Comparison of ENCODE assay signal across 14 cellular contexts in genomic region chr2:170821631-170822291, GRCh38. TPM values are rescaled to one million over a fixed set of nuclear protein-coding genes. Genes with fewer than 3 reads are reported as not detected.
DNase-seq lines count a peak whose midpoint lies in the region; ATAC-seq, FAIRE-seq and TF ChIP-seq lines count a peak whose summit lies in the region.
"Had no signal": no experiment of that assay in that cellular context is flagged by ENCODE, and none has a peak within 500 bp of the region (broad histone marks: within the 10 kb centered on the region; RNA-seq: fewer than 3 reads in every experiment).

No MANE protein-coding gene starts in this region.

- H3K4me1 ChIP-seq in iPS DF 6.9 (ENCODE audit: control insufficient read depth, insufficient read depth, low read length) = peaks cover 7% of the 10 kb centered on the region
- peaks cover 34% of the 10 kb centered on the region for H3K4me1 ChIP-seq in skeletal muscle satellite cell (ENCODE audit: control insufficient read depth, insufficient read depth, low read length)
- H3K4me1 ChIP-seq in kidney (ENCODE audit: control insufficient read depth in 1 of 2, insufficient read depth in 1 of 2, low read depth in 1 of 2, low read length in 2 of 2) = peaks cover 6 to 26% of the 10 kb centered on the region in 2 donors

- peaks cover 88% of the 10 kb centered on the region for H3K27me3 Mint-ChIP-seq in activated CD4-positive, alpha-beta T cell treated with anti-CD3 and anti-CD28 coated beads, Interleukin-2, amount 10 ng/mL, durations not matched to agents 7 days and 5 days
- peaks cover 72% of the 10 kb centered on the region for H3K27me3 Mint-ChIP-seq in activated CD4-positive, alpha-beta memory T cell treated with anti-CD3 and anti-CD28 coated beads for 36 hours

- no peak for DNase-seq in activated CD4-positive, alpha-beta T cell treated with anti-CD3 and anti-CD28 coated beads, Interleukin-2, amount 10 ng/mL, durations not matched to agents 7 days and 5 days
- no peak for DNase-seq in activated CD4-positive, alpha-beta T cell treated with anti-CD3 and anti-CD28 coated beads, Interleukin-2, amount 50 U/mL, for 1 hour
- no peak for DNase-seq in activated CD4-positive, alpha-beta memory T cell treated with anti-CD3 and anti-CD28 coated beads for 36 hours
- DNase-seq in iPS DF 6.9 (ENCODE audit: low read depth, low spot score) (no peak), kidney (no peak), superior temporal gyrus (ENCODE audit: extremely low spot score) (no peak)
- DNase-seq: activated CD4-positive, alpha-beta T cell treated with anti-CD3 and anti-CD28 coated beads, Interleukin-2, amount 50 U/mL, for 4 hours; body of pancreas; SHP77 treated with DMSO at 0.1 percent for 48 hours had no signal

- H3K4me3 ChIP-seq in iPS DF 6.9 (ENCODE audit: low read length) (peak overlapping the region; percentile 16; the same call in 1 of the 2 replicates), skeletal muscle satellite cell (ENCODE audit: low read length) (no peak overlapping the region), kidney (ENCODE audit: low read length in 2 of 2) (no peak overlapping the region)
- H3K4me3 ChIP-seq: body of pancreas, GM23248 had no signal

- H3K27ac ChIP-seq in iPS DF 6.9 (ENCODE audit: low read length) (no peak overlapping the region), kidney (ENCODE audit: low read depth in 2 of 2, low read length in 2 of 2) (no peak overlapping the region)
- H3K27ac ChIP-seq: body of pancreas, GM23248 had no signal

- H3K27me3 ChIP-seq in iPS DF 6.9 (ENCODE audit: control insufficient read depth, insufficient read depth, low read length) = peaks cover 84% of the 10 kb centered on the region
- peaks cover 90% of the 10 kb centered on the region for H3K27me3 ChIP-seq in skeletal muscle satellite cell (ENCODE audit: control insufficient read depth, insufficient read depth, low read length)

- H3K36me3 Mint-ChIP-seq in activated CD4-positive, alpha-beta T cell treated with anti-CD3 and anti-CD28 coated beads, Interleukin-2, amount 10 ng/mL, durations not matched to agents 7 days and 5 days (ENCODE audit: low read depth) = peaks cover 2% of the 10 kb centered on the region
- no peaks in the 10 kb centered on the region for H3K36me3 Mint-ChIP-seq in activated CD4-positive, alpha-beta memory T cell treated with anti-CD3 and anti-CD28 coated beads for 36 hours

- no peaks in the 10 kb centered on the region for H3K36me3 ChIP-seq in iPS DF 6.9 (ENCODE audit: control insufficient read depth, insufficient read depth, low read length)
- H3K36me3 ChIP-seq in skeletal muscle satellite cell (ENCODE audit: insufficient read depth, low read length) = no peaks in the 10 kb centered on the region
- no peaks in the 10 kb centered on the region for H3K36me3 ChIP-seq in kidney (ENCODE audit: control insufficient read depth in 1 of 2, insufficient read depth in 2 of 2, low read length in 2 of 2)

- FAIRE-seq in kidney (lab: Jason Lieb, UNC) = no peak

- intact Hi-C loops in activated CD4-positive, alpha-beta memory T cell treated with anti-CD3 and anti-CD28 coated beads for 36 hours (cut with micrococcal nuclease) = loop anchor here (5.0 kb wide), 1 partner anchor 1266 kb away; the partner anchor contains the start of gene DLX1
- intact Hi-C loops in kidney (cut with DNase I) = no loop called here

- H3K27ac Mint-ChIP-seq in activated CD4-positive, alpha-beta T cell treated with anti-CD3 and anti-CD28 coated beads, Interleukin-2, amount 10 ng/mL, durations not matched to agents 7 days and 5 days = peak overlapping the region; percentile 46
- no peak overlapping the region for H3K27ac Mint-ChIP-seq in activated CD4-positive, alpha-beta memory T cell treated with anti-CD3 and anti-CD28 coated beads for 36 hours

- WGBS in iPS DF 6.9 (ENCODE audit: insufficient coverage, insufficient read length) = no CpG with 5 or more reads among the region's 39 CpGs

- POLR2A ChIA-PET in activated CD4-positive, alpha-beta T cell treated with anti-CD3 and anti-CD28 coated beads, Interleukin-2, amount 10 ng/mL, durations not matched to agents 7 days and 5 days (lab: Charles Lee) = no interaction called here
- POLR2A ChIA-PET in activated CD4-positive, alpha-beta memory T cell treated with anti-CD3 and anti-CD28 coated beads for 36 hours (lab: Charles Lee) = no interaction called here

- CTCF ChIA-PET in activated CD4-positive, alpha-beta T cell treated with anti-CD3 and anti-CD28 coated beads, Interleukin-2, amount 10 ng/mL, durations not matched to agents 7 days and 5 days (lab: Charles Lee) = interaction anchor here (0.6 to 1.5 kb wide), 4 partner anchors 8 to 1051 kb away, joined by 3 to 5 read pairs (median 4); no protein-coding TSS in a partner anchor
- CTCF ChIA-PET in activated CD4-positive, alpha-beta memory T cell treated with anti-CD3 and anti-CD28 coated beads for 36 hours (lab: Charles Lee) = interaction anchor here (0.6 to 3.2 kb wide), 7 partner anchors 9 to 638 kb away, joined by 3 to 14 read pairs (median 4); partner anchors contain the start of genes GORASP2 and SP5

- H3K4me1 Mint-ChIP-seq in activated CD4-positive, alpha-beta T cell treated with anti-CD3 and anti-CD28 coated beads, Interleukin-2, amount 10 ng/mL, durations not matched to agents 7 days and 5 days = peaks cover 46% of the 10 kb centered on the region
- peaks cover 42% of the 10 kb centered on the region for H3K4me1 Mint-ChIP-seq in activated CD4-positive, alpha-beta memory T cell treated with anti-CD3 and anti-CD28 coated beads for 36 hours (ENCODE audit: low read depth)

- peak overlapping the region; percentile 79 for H3K4me2 ChIP-seq in skeletal muscle satellite cell (ENCODE audit: low read length)

- TF ChIP-seq CTCF in kidney (IDR thresholded peaks at IDR 0.05; ENCODE audit: borderline replicate concordance, extremely low read depth, insufficient read depth) = no peak

- H3K9ac ChIP-seq in skeletal muscle satellite cell (ENCODE audit: low read depth, low read length) (no peak overlapping the region), kidney (ENCODE audit: low read length in 2 of 2) (no peak overlapping the region)
- H3K9ac ChIP-seq: GM23248 had no signal

- no peaks in the 10 kb centered on the region for H3K9me3 Mint-ChIP-seq in activated CD4-positive, alpha-beta T cell treated with anti-CD3 and anti-CD28 coated beads, Interleukin-2, amount 10 ng/mL, durations not matched to agents 7 days and 5 days
- no peaks in the 10 kb centered on the region for H3K9me3 Mint-ChIP-seq in activated CD4-positive, alpha-beta memory T cell treated with anti-CD3 and anti-CD28 coated beads for 36 hours

- H3K4me3 Mint-ChIP-seq in activated CD4-positive, alpha-beta T cell treated with anti-CD3 and anti-CD28 coated beads, Interleukin-2, amount 10 ng/mL, durations not matched to agents 7 days and 5 days = peak overlapping the region; percentile 60
- peak overlapping the region; percentile 49 for H3K4me3 Mint-ChIP-seq in activated CD4-positive, alpha-beta memory T cell treated with anti-CD3 and anti-CD28 coated beads for 36 hours

- H3K9me3 ChIP-seq in iPS DF 6.9 (ENCODE audit: control insufficient read depth, insufficient read depth, low read length) (no peaks in the 10 kb centered on the region), skeletal muscle satellite cell (replicated peaks; ENCODE audit: low read length) (no peaks in the 10 kb centered on the region), kidney (ENCODE audit: control insufficient read depth in 1 of 2, low read length in 2 of 2) (no peaks in the 10 kb centered on the region)
- H3K9me3 ChIP-seq: body of pancreas had no signal

- ATAC-seq in GM18907 (IDR thresholded peaks at IDR 0.05; ENCODE audit: unreplicated experiment) = no peak
- ATAC-seq: body of pancreas had no signal

RNA-seq across cellular contexts. Expression of gene GAD1, which starts 5.1 kb away (rescaled TPM):
- 1 to 10 TPM; 1.4 to 1.7 TPM for total RNA-seq in activated CD4-positive, alpha-beta T cell treated with anti-CD3 and anti-CD28 coated beads, Interleukin-2, amount 10 ng/mL, durations not matched to agents 7 days and 5 days
- 1 to 10 TPM; 2.6 to 2.9 TPM for total RNA-seq in activated CD4-positive, alpha-beta memory T cell treated with anti-CD3 and anti-CD28 coated beads for 36 hours
- not detected in 2 replicates for total RNA-seq in skeletal muscle satellite cell (2012; rRNA removed)
- total RNA-seq in kidney = 1.1 TPM
- polyA plus RNA-seq in kidney (ENCODE audit: insufficient read depth, low read depth, low replicate concordance) = 4.1 TPM
- total RNA-seq: body of pancreas had no signal

RNA-seq across cellular contexts. Expression of gene ERICH2, which starts 51.6 kb away (rescaled TPM):
- not detected for total RNA-seq in activated CD4-positive, alpha-beta T cell treated with anti-CD3 and anti-CD28 coated beads, Interleukin-2, amount 10 ng/mL, durations not matched to agents 7 days and 5 days
- total RNA-seq in activated CD4-positive, alpha-beta memory T cell treated with anti-CD3 and anti-CD28 coated beads for 36 hours = not detected
- total RNA-seq in skeletal muscle satellite cell (2012; rRNA removed) = not detected in 2 replicates
- total RNA-seq in kidney = 0.91 TPM
- 4.0 TPM for polyA plus RNA-seq in kidney (ENCODE audit: insufficient read depth, low read depth, low replicate concordance)
- total RNA-seq: body of pancreas, GM23248, LHCN-M2, lung microvascular endothelial cell had no signal
- polyA plus RNA-seq: GM23248 had no signal
